In genomic region chr10:100373298-100374136, GRCh38 we compare ENCODE assay signal across 8 cellular contexts. TPM values are rescaled to one million over a fixed set of nuclear protein-coding genes. Genes with fewer than 3 reads are reported as not detected.
DNase-seq lines count a peak whose midpoint lies in the region; ATAC-seq and TF ChIP-seq lines count a peak whose summit lies in the region.

No MANE protein-coding gene starts in this region.

- DNase-seq in BE2C (peak; percentile 97), GM19238 (ENCODE audit: insufficient read length, low spot score) (peak; percentile 89), NCI-H460 (ENCODE audit: extremely low read depth, low read depth) (peak; percentile 99), kidney glomerular epithelial cell (lab: John Stamatoyannopoulos, UW) (peak; percentile 95)
- DNase-seq in activated CD4-positive, alpha-beta T cell treated with anti-CD3 and anti-CD28 coated beads for 24 hours (ENCODE audit: low read depth in 2 of 2): peak; percentile 75 to 92
- peak; percentile 93 to 94 for DNase-seq in stimulated activated CD4-positive, alpha-beta T cell treated with anti-CD3 and anti-CD28 coated beads, Interleukin-15, amount 100 ng/mL, for 48 hours (ENCODE audit: low read depth in 2 of 2)

- no peaks in the 10 kb centered on the region for H3K36me3 ChIP-seq in BE2C

- no peak for TF ChIP-seq CTCF in BE2C (IDR thresholded peaks at IDR 0.05; ENCODE audit: low read depth, low read length)

- no peaks in the 10 kb centered on the region for H3K27me3 ChIP-seq in BE2C

- H3K4me3 ChIP-seq in BE2C (ENCODE audit: low read depth, low read length): peak overlapping the region; percentile 75

- peak overlapping the region; percentile 98 for H3K27ac ChIP-seq in cingulate gyrus (ENCODE audit: low read depth, low read length)

- ATAC-seq in HG03432 (IDR thresholded peaks at IDR 0.05; ENCODE audit: unreplicated experiment): peak; percentile 93

- no peaks in the 10 kb centered on the region for H3K9me3 ChIP-seq in BE2C

- H3K4me1 ChIP-seq in BE2C: peaks cover 22% of the 10 kb centered on the region

RNA-seq across cellular contexts. Expression of gene SCD, which starts 26.5 kb away (rescaled TPM):
- 240 TPM for polyA plus RNA-seq in BE2C (2012; ENCODE audit: insufficient read depth, insufficient read length, low read depth)
- 163 and 165 TPM in 2 replicates for total RNA-seq in NCI-H460 (2014; rRNA removed; shearing (Covaris generic))
- 363 and 475 TPM in 2 replicates for polyA plus RNA-seq in NCI-H460 (2014; cell fraction: nucleus; rRNA removed)

RNA-seq across cellular contexts. Expression of gene PKD2L1, which starts 43.5 kb away (rescaled TPM):
- polyA plus RNA-seq in BE2C (2012; ENCODE audit: insufficient read depth, insufficient read length, low read depth): not detected
- 0.05 TPM in 1 of 2 replicates, not detected in the other for total RNA-seq in NCI-H460 (2014; rRNA removed; shearing (Covaris generic))
- not detected in 2 replicates for polyA plus RNA-seq in NCI-H460 (2014; cell fraction: nucleus; rRNA removed)

Comparison
In these comparisons a context has a peak if more than half of its experiments do, and no peak if none do; other contexts are left out.
1. Peak in every context shown above with its lines: DNase-seq, ATAC-seq, H3K4me3 ChIP-seq and H3K27ac ChIP-seq.